ENCODE assay signal across 1 cellular context in the genomic region with DNA sequence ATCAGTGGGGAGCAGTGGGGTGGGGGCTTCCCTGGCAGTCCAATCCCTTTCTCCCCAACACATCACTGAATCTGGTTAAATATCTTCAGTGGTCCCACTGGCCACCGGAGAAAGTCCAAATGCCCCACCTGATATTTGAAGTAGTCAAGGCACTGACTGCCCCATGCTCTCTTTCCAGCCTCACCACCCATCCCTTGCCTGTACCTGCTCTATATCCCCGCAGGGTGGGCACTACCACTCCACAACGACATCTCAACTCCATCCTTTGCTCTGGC.
TF ChIP-seq lines count a peak whose summit lies in the region.

No MANE protein-coding gene starts in this region.

TF ChIP-seq in GM23338, 12 proteins besides CTCF, POLR2A, EP300 and RAD21 (continued from another document):
- TF ChIP-seq, protein P1, sequence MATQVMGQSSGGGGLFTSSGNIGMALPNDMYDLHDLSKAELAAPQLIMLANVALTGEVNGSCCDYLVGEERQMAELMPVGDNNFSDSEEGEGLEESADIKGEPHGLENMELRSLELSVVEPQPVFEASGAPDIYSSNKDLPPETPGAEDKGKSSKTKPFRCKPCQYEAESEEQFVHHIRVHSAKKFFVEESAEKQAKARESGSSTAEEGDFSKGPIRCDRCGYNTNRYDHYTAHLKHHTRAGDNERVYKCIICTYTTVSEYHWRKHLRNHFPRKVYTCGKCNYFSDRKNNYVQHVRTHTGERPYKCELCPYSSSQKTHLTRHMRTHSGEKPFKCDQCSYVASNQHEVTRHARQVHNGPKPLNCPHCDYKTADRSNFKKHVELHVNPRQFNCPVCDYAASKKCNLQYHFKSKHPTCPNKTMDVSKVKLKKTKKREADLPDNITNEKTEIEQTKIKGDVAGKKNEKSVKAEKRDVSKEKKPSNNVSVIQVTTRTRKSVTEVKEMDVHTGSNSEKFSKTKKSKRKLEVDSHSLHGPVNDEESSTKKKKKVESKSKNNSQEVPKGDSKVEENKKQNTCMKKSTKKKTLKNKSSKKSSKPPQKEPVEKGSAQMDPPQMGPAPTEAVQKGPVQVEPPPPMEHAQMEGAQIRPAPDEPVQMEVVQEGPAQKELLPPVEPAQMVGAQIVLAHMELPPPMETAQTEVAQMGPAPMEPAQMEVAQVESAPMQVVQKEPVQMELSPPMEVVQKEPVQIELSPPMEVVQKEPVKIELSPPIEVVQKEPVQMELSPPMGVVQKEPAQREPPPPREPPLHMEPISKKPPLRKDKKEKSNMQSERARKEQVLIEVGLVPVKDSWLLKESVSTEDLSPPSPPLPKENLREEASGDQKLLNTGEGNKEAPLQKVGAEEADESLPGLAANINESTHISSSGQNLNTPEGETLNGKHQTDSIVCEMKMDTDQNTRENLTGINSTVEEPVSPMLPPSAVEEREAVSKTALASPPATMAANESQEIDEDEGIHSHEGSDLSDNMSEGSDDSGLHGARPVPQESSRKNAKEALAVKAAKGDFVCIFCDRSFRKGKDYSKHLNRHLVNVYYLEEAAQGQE (IDR thresholded peaks at IDR 0.05; ENCODE audit: unreplicated experiment) = no peak
- TF ChIP-seq, protein P2, sequence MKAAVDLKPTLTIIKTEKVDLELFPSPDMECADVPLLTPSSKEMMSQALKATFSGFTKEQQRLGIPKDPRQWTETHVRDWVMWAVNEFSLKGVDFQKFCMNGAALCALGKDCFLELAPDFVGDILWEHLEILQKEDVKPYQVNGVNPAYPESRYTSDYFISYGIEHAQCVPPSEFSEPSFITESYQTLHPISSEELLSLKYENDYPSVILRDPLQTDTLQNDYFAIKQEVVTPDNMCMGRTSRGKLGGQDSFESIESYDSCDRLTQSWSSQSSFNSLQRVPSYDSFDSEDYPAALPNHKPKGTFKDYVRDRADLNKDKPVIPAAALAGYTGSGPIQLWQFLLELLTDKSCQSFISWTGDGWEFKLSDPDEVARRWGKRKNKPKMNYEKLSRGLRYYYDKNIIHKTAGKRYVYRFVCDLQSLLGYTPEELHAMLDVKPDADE (IDR thresholded peaks at IDR 0.05) = no peak
- TF ChIP-seq STAT1 (IDR thresholded peaks at IDR 0.05; ENCODE audit: unreplicated experiment) = no peak
- TF ChIP-seq CREB1 (CRISPR knock-in tag; IDR thresholded peaks at IDR 0.05; ENCODE audit: low read depth) = no peak
- TF ChIP-seq EZH2phosphoT487 (IDR thresholded peaks at IDR 0.05; ENCODE audit: unreplicated experiment) = no peak
TF ChIP-seq in GM23338: peak in this region for 0.
